In the genomic region with DNA sequence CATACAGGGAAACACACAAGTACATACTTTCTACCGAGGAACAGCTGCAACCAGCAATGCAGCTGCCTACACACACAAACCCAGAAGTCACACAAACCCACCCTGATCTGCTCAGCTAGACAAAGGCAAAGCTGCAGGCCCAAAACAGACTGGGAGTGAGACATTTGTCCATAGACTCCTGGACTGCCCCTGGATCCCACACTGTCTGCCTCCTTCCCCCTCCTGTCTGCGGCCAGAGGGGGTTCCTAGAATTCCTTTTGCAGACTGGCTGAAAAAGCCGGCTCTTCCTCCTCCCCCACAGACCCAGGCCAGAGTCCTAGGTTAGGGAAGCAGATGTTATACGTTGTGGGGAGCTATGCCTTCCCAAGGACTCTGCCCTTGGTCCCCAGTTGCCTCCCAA, we compare ENCODE assay signal across 1 cellular context.
TF ChIP-seq lines count a peak whose summit lies in the region.

No MANE protein-coding gene starts in this region.

TF ChIP-seq in HepG2, 621 proteins besides CTCF, POLR2A, EP300 and RAD21:
- TF ChIP-seq, protein P1, sequence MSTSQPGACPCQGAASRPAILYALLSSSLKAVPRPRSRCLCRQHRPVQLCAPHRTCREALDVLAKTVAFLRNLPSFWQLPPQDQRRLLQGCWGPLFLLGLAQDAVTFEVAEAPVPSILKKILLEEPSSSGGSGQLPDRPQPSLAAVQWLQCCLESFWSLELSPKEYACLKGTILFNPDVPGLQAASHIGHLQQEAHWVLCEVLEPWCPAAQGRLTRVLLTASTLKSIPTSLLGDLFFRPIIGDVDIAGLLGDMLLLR (CRISPR knock-in tag; IDR thresholded peaks at IDR 0.05) = no peak
- TF ChIP-seq RFXAP (CRISPR knock-in tag; IDR thresholded peaks at IDR 0.05; ENCODE audit: borderline replicate concordance) (no peak), ZNF484 (CRISPR knock-in tag; IDR thresholded peaks at IDR 0.05; ENCODE audit: borderline replicate concordance, low read depth) (no peak), ISL2 (CRISPR knock-in tag; IDR thresholded peaks at IDR 0.05) (no peak), ARNT2 (CRISPR knock-in tag; IDR thresholded peaks at IDR 0.05; ENCODE audit: low read depth) (no peak), XBP1 (CRISPR knock-in tag; IDR thresholded peaks at IDR 0.05) (no peak), SMARCE1 (IDR thresholded peaks at IDR 0.05; ENCODE audit: borderline replicate concordance) (no peak), CHCHD3 (CRISPR knock-in tag; IDR thresholded peaks at IDR 0.05) (no peak), SNAPC2 (CRISPR knock-in tag; IDR thresholded peaks at IDR 0.05) (no peak), ZNF772 (CRISPR knock-in tag; IDR thresholded peaks at IDR 0.05) (no peak), TOE1 (CRISPR knock-in tag; IDR thresholded peaks at IDR 0.05) (no peak), ZNF207 (IDR thresholded peaks at IDR 0.05; ENCODE audit: borderline replicate concordance) (no peak), KLF6 (CRISPR knock-in tag; IDR thresholded peaks at IDR 0.05) (no peak)
- TF ChIP-seq, protein P2, sequence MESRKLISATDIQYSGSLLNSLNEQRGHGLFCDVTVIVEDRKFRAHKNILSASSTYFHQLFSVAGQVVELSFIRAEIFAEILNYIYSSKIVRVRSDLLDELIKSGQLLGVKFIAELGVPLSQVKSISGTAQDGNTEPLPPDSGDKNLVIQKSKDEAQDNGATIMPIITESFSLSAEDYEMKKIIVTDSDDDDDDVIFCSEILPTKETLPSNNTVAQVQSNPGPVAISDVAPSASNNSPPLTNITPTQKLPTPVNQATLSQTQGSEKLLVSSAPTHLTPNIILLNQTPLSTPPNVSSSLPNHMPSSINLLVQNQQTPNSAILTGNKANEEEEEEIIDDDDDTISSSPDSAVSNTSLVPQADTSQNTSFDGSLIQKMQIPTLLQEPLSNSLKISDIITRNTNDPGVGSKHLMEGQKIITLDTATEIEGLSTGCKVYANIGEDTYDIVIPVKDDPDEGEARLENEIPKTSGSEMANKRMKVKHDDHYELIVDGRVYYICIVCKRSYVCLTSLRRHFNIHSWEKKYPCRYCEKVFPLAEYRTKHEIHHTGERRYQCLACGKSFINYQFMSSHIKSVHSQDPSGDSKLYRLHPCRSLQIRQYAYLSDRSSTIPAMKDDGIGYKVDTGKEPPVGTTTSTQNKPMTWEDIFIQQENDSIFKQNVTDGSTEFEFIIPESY (CRISPR knock-in tag; IDR thresholded peaks at IDR 0.05) = no peak
- TF ChIP-seq, protein P3, sequence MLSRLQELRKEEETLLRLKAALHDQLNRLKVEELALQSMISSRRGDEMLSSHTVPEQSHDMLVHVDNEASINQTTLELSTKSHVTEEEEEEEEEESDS (CRISPR knock-in tag; IDR thresholded peaks at IDR 0.05; ENCODE audit: borderline replicate concordance) = no peak
- TF ChIP-seq, protein P4, sequence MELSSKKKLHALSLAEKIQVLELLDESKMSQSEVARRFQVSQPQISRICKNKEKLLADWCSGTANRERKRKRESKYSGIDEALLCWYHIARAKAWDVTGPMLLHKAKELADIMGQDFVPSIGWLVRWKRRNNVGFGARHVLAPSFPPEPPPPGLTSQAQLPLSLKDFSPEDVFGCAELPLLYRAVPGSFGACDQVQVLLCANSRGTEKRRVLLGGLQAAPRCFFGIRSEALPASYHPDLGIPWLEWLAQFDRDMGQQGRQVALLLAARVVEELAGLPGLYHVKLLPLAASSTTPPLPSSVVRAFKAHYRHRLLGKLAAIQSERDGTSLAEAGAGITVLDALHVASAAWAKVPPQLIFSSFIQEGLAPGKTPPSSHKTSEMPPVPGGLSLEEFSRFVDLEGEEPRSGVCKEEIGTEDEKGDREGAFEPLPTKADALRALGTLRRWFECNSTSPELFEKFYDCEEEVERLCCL (CRISPR knock-in tag; IDR thresholded peaks at IDR 0.05; ENCODE audit: borderline replicate concordance) = no peak
- TF ChIP-seq, protein P5, sequence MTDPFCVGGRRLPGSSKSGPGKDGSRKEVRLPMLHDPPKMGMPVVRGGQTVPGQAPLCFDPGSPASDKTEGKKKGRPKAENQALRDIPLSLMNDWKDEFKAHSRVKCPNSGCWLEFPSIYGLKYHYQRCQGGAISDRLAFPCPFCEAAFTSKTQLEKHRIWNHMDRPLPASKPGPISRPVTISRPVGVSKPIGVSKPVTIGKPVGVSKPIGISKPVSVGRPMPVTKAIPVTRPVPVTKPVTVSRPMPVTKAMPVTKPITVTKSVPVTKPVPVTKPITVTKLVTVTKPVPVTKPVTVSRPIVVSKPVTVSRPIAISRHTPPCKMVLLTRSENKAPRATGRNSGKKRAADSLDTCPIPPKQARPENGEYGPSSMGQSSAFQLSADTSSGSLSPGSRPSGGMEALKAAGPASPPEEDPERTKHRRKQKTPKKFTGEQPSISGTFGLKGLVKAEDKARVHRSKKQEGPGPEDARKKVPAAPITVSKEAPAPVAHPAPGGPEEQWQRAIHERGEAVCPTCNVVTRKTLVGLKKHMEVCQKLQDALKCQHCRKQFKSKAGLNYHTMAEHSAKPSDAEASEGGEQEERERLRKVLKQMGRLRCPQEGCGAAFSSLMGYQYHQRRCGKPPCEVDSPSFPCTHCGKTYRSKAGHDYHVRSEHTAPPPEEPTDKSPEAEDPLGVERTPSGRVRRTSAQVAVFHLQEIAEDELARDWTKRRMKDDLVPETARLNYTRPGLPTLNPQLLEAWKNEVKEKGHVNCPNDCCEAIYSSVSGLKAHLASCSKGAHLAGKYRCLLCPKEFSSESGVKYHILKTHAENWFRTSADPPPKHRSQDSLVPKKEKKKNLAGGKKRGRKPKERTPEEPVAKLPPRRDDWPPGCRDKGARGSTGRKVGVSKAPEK (CRISPR knock-in tag; IDR thresholded peaks at IDR 0.05; ENCODE audit: borderline replicate concordance) = no peak
- TF ChIP-seq, protein P6, sequence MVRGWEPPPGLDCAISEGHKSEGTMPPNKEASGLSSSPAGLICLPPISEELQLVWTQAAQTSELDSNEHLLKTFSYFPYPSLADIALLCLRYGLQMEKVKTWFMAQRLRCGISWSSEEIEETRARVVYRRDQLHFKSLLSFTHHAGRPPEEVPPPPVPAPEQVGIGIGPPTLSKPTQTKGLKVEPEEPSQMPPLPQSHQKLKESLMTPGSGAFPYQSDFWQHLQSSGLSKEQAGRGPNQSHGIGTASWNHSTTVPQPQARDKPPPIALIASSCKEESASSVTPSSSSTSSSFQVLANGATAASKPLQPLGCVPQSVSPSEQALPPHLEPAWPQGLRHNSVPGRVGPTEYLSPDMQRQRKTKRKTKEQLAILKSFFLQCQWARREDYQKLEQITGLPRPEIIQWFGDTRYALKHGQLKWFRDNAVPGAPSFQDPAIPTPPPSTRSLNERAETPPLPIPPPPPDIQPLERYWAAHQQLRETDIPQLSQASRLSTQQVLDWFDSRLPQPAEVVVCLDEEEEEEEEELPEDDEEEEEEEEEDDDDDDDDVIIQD (CRISPR knock-in tag; IDR thresholded peaks at IDR 0.05; ENCODE audit: low read depth) = no peak
